ENCODE assay signal across 27 cellular contexts in genomic region chr22:23089010-23089409, GRCh38. TPM values are rescaled to one million over a fixed set of nuclear protein-coding genes. Genes with fewer than 3 reads are reported as not detected.
"Had no signal": no experiment of that assay in that cellular context is flagged by ENCODE, and none has a peak within 500 bp of the region (broad histone marks: within the 10 kb centered on the region; RNA-seq: fewer than 3 reads in every experiment).

No MANE protein-coding gene starts in this region.

- H3K27ac ChIP-seq: hepatocyte, pancreas, prostate gland, sigmoid colon, thoracic aorta, upper lobe of left lung, vagina had no signal

- H3K4me3 Mint-ChIP-seq: activated naive CD4-positive, alpha-beta T cell treated with anti-CD3 and anti-CD28 coated beads for 36 hours; activated naive CD8-positive, alpha-beta T cell treated with anti-CD3 and anti-CD28 coated beads, Interleukin-2, amount 50 U/mL, for 24 hours; activated T-helper 1 cell treated with anti-CD3 and anti-CD28 coated beads, Interleukin-12 subunit alpha, Interleukin-12 subunit beta, Interleukin-2, Interleukin-4 antibody, amounts not matched to agents 30 ng/mL and 10 ng/mL and 1 ng/mL, durations not matched to agents 14 hours and 24 hours and 36 hours; nephron; stimulated activated effector memory CD8-positive, alpha-beta T cell treated with anti-CD3 and anti-CD28 coated beads, Interleukin-12 subunit alpha, Interleukin-12 subunit beta, amount 100 ng/mL, for 72 hours; stimulated activated naive CD8-positive, alpha-beta T cell treated with anti-CD3 and anti-CD28 coated beads, Interleukin-15, Interleukin-2, amounts not matched to agents 100 ng/mL and 50 ng/mL, for 24 hours; WTC11 had no signal

- DNase-seq: activated T-cell treated with anti-CD3 and anti-CD28 coated beads, Interleukin-2, amount 50 U/mL, for 1 hour; effector memory CD4-positive, alpha-beta T cell; glutamatergic neuron; immature natural killer cell; kidney; left colon; mammary epithelial cell; pancreas; retina; sigmoid colon; small intestine; stimulated activated CD4-positive, alpha-beta T cell treated with anti-CD3 and anti-CD28 coated beads, Interleukin-4, amount 100 ng/mL, for 24 hours; T-helper 17 cell had no signal

- H3K9me3 Mint-ChIP-seq: activated naive CD4-positive, alpha-beta T cell treated with anti-CD3 and anti-CD28 coated beads for 36 hours; activated naive CD8-positive, alpha-beta T cell treated with anti-CD3 and anti-CD28 coated beads, Interleukin-2, amount 50 U/mL, for 24 hours; activated T-helper 1 cell treated with anti-CD3 and anti-CD28 coated beads, Interleukin-12 subunit alpha, Interleukin-12 subunit beta, Interleukin-2, Interleukin-4 antibody, amounts not matched to agents 30 ng/mL and 10 ng/mL and 1 ng/mL, durations not matched to agents 14 hours and 24 hours and 36 hours; immature natural killer cell; nephron; stimulated activated effector memory CD8-positive, alpha-beta T cell treated with anti-CD3 and anti-CD28 coated beads, Interleukin-12 subunit alpha, Interleukin-12 subunit beta, amount 100 ng/mL, for 72 hours; stimulated activated naive CD8-positive, alpha-beta T cell treated with anti-CD3 and anti-CD28 coated beads, Interleukin-15, Interleukin-2, amounts not matched to agents 100 ng/mL and 50 ng/mL, for 24 hours; WTC11 had no signal

- H3K4me1 Mint-ChIP-seq: nephron had no signal

- H3K4me3 ChIP-seq: hepatocyte, pancreas, prostate gland, sigmoid colon, thoracic aorta, upper lobe of left lung, vagina had no signal

- H3K9me3 ChIP-seq: pancreas, prostate gland, sigmoid colon, thoracic aorta, upper lobe of left lung, vagina had no signal

- H3K36me3 ChIP-seq: pancreas, prostate gland, sigmoid colon, thoracic aorta, upper lobe of left lung, vagina had no signal

- H3K27me3 Mint-ChIP-seq: stimulated activated naive CD8-positive, alpha-beta T cell treated with anti-CD3 and anti-CD28 coated beads, Interleukin-15, Interleukin-2, amounts not matched to agents 100 ng/mL and 50 ng/mL, for 24 hours; T-helper 17 cell had no signal

- H3K27ac Mint-ChIP-seq: activated naive CD4-positive, alpha-beta T cell treated with anti-CD3 and anti-CD28 coated beads for 36 hours; activated naive CD8-positive, alpha-beta T cell treated with anti-CD3 and anti-CD28 coated beads, Interleukin-2, amount 50 U/mL, for 24 hours; activated T-helper 1 cell treated with anti-CD3 and anti-CD28 coated beads, Interleukin-12 subunit alpha, Interleukin-12 subunit beta, Interleukin-2, Interleukin-4 antibody, amounts not matched to agents 30 ng/mL and 10 ng/mL and 1 ng/mL, durations not matched to agents 14 hours and 24 hours and 36 hours; immature natural killer cell; nephron; stimulated activated effector memory CD8-positive, alpha-beta T cell treated with anti-CD3 and anti-CD28 coated beads, Interleukin-12 subunit alpha, Interleukin-12 subunit beta, amount 100 ng/mL, for 72 hours; stimulated activated naive CD8-positive, alpha-beta T cell treated with anti-CD3 and anti-CD28 coated beads, Interleukin-15, Interleukin-2, amounts not matched to agents 100 ng/mL and 50 ng/mL, for 24 hours; T-helper 17 cell; WTC11 had no signal

- H3K36me3 Mint-ChIP-seq: immature natural killer cell; stimulated activated effector memory CD8-positive, alpha-beta T cell treated with anti-CD3 and anti-CD28 coated beads, Interleukin-12 subunit alpha, Interleukin-12 subunit beta, amount 100 ng/mL, for 72 hours; WTC11 had no signal

- ATAC-seq: left colon had no signal

- H3K4me1 ChIP-seq: pancreas, prostate gland, sigmoid colon, upper lobe of left lung, vagina had no signal

RNA-seq across cellular contexts. Expression of gene RSPH14, which starts 52.8 kb away (rescaled TPM):
- total RNA-seq: activated CD8-positive, alpha-beta memory T cell treated with anti-CD3 and anti-CD28 coated beads for 36 hours; activated T-helper 1 cell treated with anti-CD3 and anti-CD28 coated beads, Interleukin-12 subunit alpha, Interleukin-12 subunit beta, Interleukin-2, Interleukin-4 antibody, amounts not matched to agents 30 ng/mL and 10 ng/mL and 1 ng/mL, durations not matched to agents 14 hours and 24 hours and 36 hours; hepatocyte; subcutaneous adipose tissue; vagina; WTC11 had no signal

RNA-seq across cellular contexts. Expression of gene RAB36, which starts 56.3 kb away (rescaled TPM):
- total RNA-seq: activated naive CD4-positive, alpha-beta T cell treated with anti-CD3 and anti-CD28 coated beads for 36 hours had no signal
